Comparison of ENCODE assay signal across 9 cellular contexts in genomic region chr6:108117427-108118358, GRCh38. TPM values are rescaled to one million over a fixed set of nuclear protein-coding genes. Genes with fewer than 3 reads are reported as not detected.
DNase-seq lines count a peak whose midpoint lies in the region; ATAC-seq and TF ChIP-seq lines count a peak whose summit lies in the region.
"Had no signal": no experiment of that assay in that cellular context is flagged by ENCODE, and none has a peak within 500 bp of the region (broad histone marks: within the 10 kb centered on the region; RNA-seq: fewer than 3 reads in every experiment).

No MANE protein-coding gene starts in this region.

- H3K79me2 ChIP-seq in GM23248 (ENCODE audit: insufficient read depth): no peaks in the 10 kb centered on the region

- peak overlapping the region; percentile 71 for H2AFZ ChIP-seq in GM23248

- H3K9me3 ChIP-seq in CD4-positive, CD25-positive, alpha-beta regulatory T cell (ENCODE audit: control insufficient read depth in 2 of 2, low read length in 2 of 2): no peaks in the 10 kb centered on the region
- no peaks in the 10 kb centered on the region for H3K9me3 ChIP-seq in GM23248 (ENCODE audit: low read depth)
- no peaks in the 10 kb centered on the region for H3K9me3 ChIP-seq in mucosa of stomach (ENCODE audit: control insufficient read depth, low read length)

- H3F3A ChIP-seq in GM23248 (ENCODE audit: insufficient read depth): no peaks in the 10 kb centered on the region

- peak overlapping the region in 2 of 3 donors; percentile 17 to 76 for H3K27ac Mint-ChIP-seq in CD4-positive, CD25-positive, alpha-beta regulatory T cell
- peak overlapping the region; percentile 10 for H3K27ac Mint-ChIP-seq in T-helper 1 cell treated with Interleukin-12 subunit alpha and Interleukin-12 subunit beta and Interleukin-4 antibody, amounts not matched to agents 30 μg/mL and 1 μg/mL, for 36 hours
- peak overlapping the region; percentile 71 for H3K27ac Mint-ChIP-seq in endothelial cell (ENCODE audit: unreplicated experiment)

- peaks cover 42% of the 10 kb centered on the region for H3K27me3 ChIP-seq in CD4-positive, CD25-positive, alpha-beta regulatory T cell (ENCODE audit: control insufficient read depth, insufficient read depth, low read length)
- H3K27me3 ChIP-seq in GM23248 (replicated peaks; ENCODE audit: insufficient read depth) (peaks cover 80% of the 10 kb centered on the region), mucosa of stomach (ENCODE audit: control insufficient read depth, insufficient read depth, low read length) (peaks cover 97% of the 10 kb centered on the region)

- peaks cover 95% of the 10 kb centered on the region for H3K27me3 Mint-ChIP-seq in CD4-positive, CD25-positive, alpha-beta regulatory T cell
- H3K27me3 Mint-ChIP-seq in T-helper 1 cell treated with Interleukin-12 subunit alpha and Interleukin-12 subunit beta and Interleukin-4 antibody, amounts not matched to agents 30 μg/mL and 1 μg/mL, for 36 hours (ENCODE audit: low read depth): peaks cover 97% of the 10 kb centered on the region
- H3K27me3 Mint-ChIP-seq in endothelial cell (ENCODE audit: unreplicated experiment): peaks cover 56% of the 10 kb centered on the region

- TF ChIP-seq POLR2A in GM18505 (IDR thresholded peaks at IDR 0.05; ENCODE audit: borderline replicate concordance, extremely low read depth, insufficient read depth, insufficient read length): no peak

- no peak overlapping the region for H3K27ac ChIP-seq in CD4-positive, CD25-positive, alpha-beta regulatory T cell (ENCODE audit: insufficient read depth, low read length, poor library complexity, severe bottlenecking)
- no peak overlapping the region for H3K27ac ChIP-seq in GM23248

- TF ChIP-seq CTCF in endothelial cell (IDR thresholded peaks at IDR 0.05; ENCODE audit: unreplicated experiment): no peak

- H3K9ac ChIP-seq in GM23248: no peak overlapping the region
- H3K9ac ChIP-seq in mucosa of stomach (ENCODE audit: low read length): peak overlapping the region; percentile 28

- peak overlapping the region; percentile 63 for H3K4me3 ChIP-seq in CD4-positive, CD25-positive, alpha-beta regulatory T cell (ENCODE audit: low read depth, low read length)
- H3K4me3 ChIP-seq in GM23248: peak overlapping the region; percentile 71
- H3K4me3 ChIP-seq in mucosa of stomach (ENCODE audit: low read length): peak overlapping the region; percentile 82

- DNase-seq in CD4-positive, CD25-positive, alpha-beta regulatory T cell: peak in 1 of 3 donors; percentile 45
- peak; percentile 41 for DNase-seq in GM23248
- DNase-seq in endothelial cell (ENCODE audit: low spot score): no peak
- DNase-seq in DMS114 treated with DMSO at 0.1 percent for 48 hours (lab: John Stamatoyannopoulos, UW; ENCODE audit: unreplicated experiment): no peak

- peak overlapping the region; percentile 74 for H3K4me2 ChIP-seq in GM23248 (ENCODE audit: unreplicated experiment)

- peak overlapping the region; percentile 83 to 92 (median 84) for H3K4me3 Mint-ChIP-seq in CD4-positive, CD25-positive, alpha-beta regulatory T cell
- H3K4me3 Mint-ChIP-seq in T-helper 1 cell treated with Interleukin-12 subunit alpha and Interleukin-12 subunit beta and Interleukin-4 antibody, amounts not matched to agents 30 μg/mL and 1 μg/mL, for 36 hours: peak overlapping the region; percentile 84
- H3K4me3 Mint-ChIP-seq in endothelial cell (ENCODE audit: unreplicated experiment): peak overlapping the region; percentile 92

- H3K36me3 ChIP-seq in CD4-positive, CD25-positive, alpha-beta regulatory T cell (ENCODE audit: control insufficient read depth, insufficient read depth, low read length): no peaks in the 10 kb centered on the region
- H3K36me3 ChIP-seq in GM23248 (ENCODE audit: low read depth) (no peaks in the 10 kb centered on the region), mucosa of stomach (ENCODE audit: control insufficient read depth, insufficient read depth, low read length) (no peaks in the 10 kb centered on the region)

- H3K36me3 Mint-ChIP-seq in CD4-positive, CD25-positive, alpha-beta regulatory T cell: no peaks in the 10 kb centered on the region
- peaks cover 7% of the 10 kb centered on the region for H3K36me3 Mint-ChIP-seq in T-helper 1 cell treated with Interleukin-12 subunit alpha and Interleukin-12 subunit beta and Interleukin-4 antibody, amounts not matched to agents 30 μg/mL and 1 μg/mL, for 36 hours (ENCODE audit: low read depth)
- H3K36me3 Mint-ChIP-seq in endothelial cell (ENCODE audit: low read depth, unreplicated experiment): peaks cover 8% of the 10 kb centered on the region

- peaks cover 61% of the 10 kb centered on the region for H3K4me1 ChIP-seq in CD4-positive, CD25-positive, alpha-beta regulatory T cell (ENCODE audit: control insufficient read depth, insufficient read depth, low read length, poor library complexity, severe bottlenecking)
- H3K4me1 ChIP-seq in GM23248 (ENCODE audit: insufficient read depth) (no peaks in the 10 kb centered on the region), mucosa of stomach (ENCODE audit: control insufficient read depth, insufficient read depth, low read length) (peaks cover 49% of the 10 kb centered on the region)

- in situ Hi-C loops in GM23248 (cut with MboI): loop anchor here (10.0 to 25.0 kb wide), 3 partner anchors 377 to 945 kb away; no protein-coding TSS in a partner anchor

- no peaks in the 10 kb centered on the region for H4K20me1 ChIP-seq in GM23248 (ENCODE audit: insufficient read depth)

- WGBS in GM23248 (ENCODE audit: low coverage in 1 of 2, low lambda C conversion rate in 2 of 2, missing lambda C conversion rate in 2 of 2), 2 experiments: 3 to 6% methylated on average over 38 to 71 of the region's 72 CpGs

- ATAC-seq in CD4-positive, CD25-positive, alpha-beta regulatory T cell (ENCODE audit: low read depth in 2 of 2): peak; percentile 25 to 26
- no peak for ATAC-seq in HG03280 (IDR thresholded peaks at IDR 0.05; ENCODE audit: unreplicated experiment)
- no peak for ATAC-seq in GM18505 (IDR thresholded peaks at IDR 0.05; ENCODE audit: unreplicated experiment)

- peaks cover 8 to 61% (median 44%) of the 10 kb centered on the region in 4 donors for H3K4me1 Mint-ChIP-seq in CD4-positive, CD25-positive, alpha-beta regulatory T cell
- peaks cover 32% of the 10 kb centered on the region for H3K4me1 Mint-ChIP-seq in T-helper 1 cell treated with Interleukin-12 subunit alpha and Interleukin-12 subunit beta and Interleukin-4 antibody, amounts not matched to agents 30 μg/mL and 1 μg/mL, for 36 hours (ENCODE audit: low read depth)
- H3K4me1 Mint-ChIP-seq in endothelial cell (ENCODE audit: unreplicated experiment): peaks cover 38% of the 10 kb centered on the region

- H3K9me2 ChIP-seq in GM23248 (ENCODE audit: insufficient read depth): no peaks in the 10 kb centered on the region

- peaks cover 0 to 6% (median 1%) of the 10 kb centered on the region in 7 donors for H3K9me3 Mint-ChIP-seq in CD4-positive, CD25-positive, alpha-beta regulatory T cell
- H3K9me3 Mint-ChIP-seq in T-helper 1 cell treated with Interleukin-12 subunit alpha and Interleukin-12 subunit beta and Interleukin-4 antibody, amounts not matched to agents 30 μg/mL and 1 μg/mL, for 36 hours: no peaks in the 10 kb centered on the region
- H3K9me3 Mint-ChIP-seq in endothelial cell (ENCODE audit: unreplicated experiment): no peaks in the 10 kb centered on the region

RNA-seq across cellular contexts. Expression of gene OSTM1, which starts 43.2 kb away (rescaled TPM):
- 34.1 TPM for total RNA-seq in CD4-positive, CD25-positive, alpha-beta regulatory T cell
- polyA plus RNA-seq in CD4-positive, CD25-positive, alpha-beta regulatory T cell: 10 to 100 TPM; 32.2 to 56.2 (median 50.6) TPM
- total RNA-seq in GM23248 (2014; rRNA removed; shearing (Covaris generic)): 25.9 and 27.0 TPM in 2 replicates
- 29.3 and 31.3 TPM in 2 replicates for polyA plus RNA-seq in GM23248 (2016; fragmentation: Nextera tagmentation; extraction: Ambion mirVana)
- total RNA-seq in endothelial cell (ENCODE audit: unreplicated experiment): 22.7 TPM

RNA-seq across cellular contexts. Expression of gene NR2E1, which starts 48.1 kb away (rescaled TPM):
- not detected for total RNA-seq in CD4-positive, CD25-positive, alpha-beta regulatory T cell
- polyA plus RNA-seq in CD4-positive, CD25-positive, alpha-beta regulatory T cell: not detected
- not detected in 2 replicates for total RNA-seq in GM23248 (2014; rRNA removed; shearing (Covaris generic))
- not detected in 2 replicates for polyA plus RNA-seq in GM23248 (2016; fragmentation: Nextera tagmentation; extraction: Ambion mirVana)
- not detected for total RNA-seq in endothelial cell (ENCODE audit: unreplicated experiment)
- total RNA-seq: LHCN-M2 had no signal

Comparison
In these comparisons a context has a peak if more than half of its experiments do, and no peak if none do; other contexts are left out.
1. ATAC-seq: peak in CD4-positive, CD25-positive, alpha-beta regulatory T cell (2 of 2); none in HG03280 (single experiment) and GM18505 (single experiment).
2. H3K27ac Mint-ChIP-seq: peak in every context shown above with its lines; median percentile 71 in endothelial cell; 46 in CD4-positive, CD25-positive, alpha-beta regulatory T cell; 10 in T-helper 1 cell treated with Interleukin-12 subunit alpha and Interleukin-12 subunit beta and Interleukin-4 antibody, amounts not matched to agents 30 μg/mL and 1 μg/mL, for 36 hours.
3. Peak in every context shown above with its lines, with median percentiles within 50 percentile points of each other: H3K4me3 ChIP-seq and H3K4me3 Mint-ChIP-seq.